Comparison of ENCODE assay signal across 14 cellular contexts in genomic region chr1:48182441-48182840, GRCh38.
DNase-seq lines count a peak whose midpoint lies in the region; ATAC-seq, FAIRE-seq and TF ChIP-seq lines count a peak whose summit lies in the region.
"Had no signal": no experiment of that assay in that cellular context is flagged by ENCODE, and none has a peak within 500 bp of the region (broad histone marks: within the 10 kb centered on the region; RNA-seq: fewer than 3 reads in every experiment).

No MANE protein-coding gene starts in this region.

- DNase-seq in DMS 273 (lab: John Stamatoyannopoulos, UW; ENCODE audit: unreplicated experiment) (peak; percentile 75), DMS 273 treated with DMSO at 0.1 percent for 48 hours (lab: John Stamatoyannopoulos, UW) (no peak), NCI-H69 (lab: John Stamatoyannopoulos, UW) (peak; percentile 69), SKM-1 treated with dmso at 0.1 percent for 144 hours (lab: John Stamatoyannopoulos, UW; ENCODE audit: unreplicated experiment) (no peak), D721Med (ENCODE audit: insufficient read length, low spot score) (no peak)
- DNase-seq in stimulated activated naive B cell treated with anti-CD40 and anti-IgM and Interleukin-4, amounts not matched to agents 10 μg/mL and 1 μg/mL and 100 μg/mL, for 72 hours: peak; percentile 5
- no peak for DNase-seq in activated CD4-positive, CD25-positive, alpha-beta regulatory T cell (lab: John Stamatoyannopoulos, UW)
- DNase-seq: activated CD8-positive, alpha-beta T cell treated with anti-CD3 and anti-CD28 coated beads for 36 hours; amygdala; left cardiac atrium had no signal

- no peak for FAIRE-seq in D721Med (lab: Jason Lieb, UNC)
- FAIRE-seq: endothelial cell of umbilical vein, H54 had no signal

- peaks cover 5 to 6% of the 10 kb centered on the region in 2 donors for H3K9me3 Mint-ChIP-seq in stimulated activated naive B cell treated with anti-CD40 and anti-IgM and Interleukin-4, amounts not matched to agents 10 μg/mL and 1 μg/mL and 100 μg/mL, for 72 hours

- H3K27ac Mint-ChIP-seq in stimulated activated naive B cell treated with anti-CD40 and anti-IgM and Interleukin-4, amounts not matched to agents 10 μg/mL and 1 μg/mL and 100 μg/mL, for 72 hours: no peak overlapping the region
- H3K27ac Mint-ChIP-seq: activated CD8-positive, alpha-beta T cell treated with anti-CD3 and anti-CD28 coated beads for 36 hours; progenitor cell of endocrine pancreas had no signal

- peak; percentile 70 for ATAC-seq in HG03442 (IDR thresholded peaks at IDR 0.05; ENCODE audit: unreplicated experiment)
- peak in 1 of 2 donors; percentile 82 for ATAC-seq in stimulated activated naive B cell treated with anti-CD40 and anti-IgM and Interleukin-4, amounts not matched to agents 10 μg/mL and 1 μg/mL and 100 μg/mL, for 72 hours (replicated peaks)
- ATAC-seq: activated CD8-positive, alpha-beta T cell treated with anti-CD3 and anti-CD28 coated beads for 36 hours; left cardiac atrium had no signal

- no peak overlapping the region for H3K4me3 Mint-ChIP-seq in stimulated activated naive B cell treated with anti-CD40 and anti-IgM and Interleukin-4, amounts not matched to agents 10 μg/mL and 1 μg/mL and 100 μg/mL, for 72 hours
- H3K4me3 Mint-ChIP-seq: activated CD8-positive, alpha-beta T cell treated with anti-CD3 and anti-CD28 coated beads for 36 hours had no signal

- H3K27me3 Mint-ChIP-seq in stimulated activated naive B cell treated with anti-CD40 and anti-IgM and Interleukin-4, amounts not matched to agents 10 μg/mL and 1 μg/mL and 100 μg/mL, for 72 hours: peaks cover 20% of the 10 kb centered on the region in 2 donors
- H3K27me3 Mint-ChIP-seq: progenitor cell of endocrine pancreas had no signal

- TF ChIP-seq CTCF in D721Med (IDR thresholded peaks at IDR 0.05; ENCODE audit: insufficient read depth, missing control alignments): no peak

- peaks cover 2 to 7% of the 10 kb centered on the region in 2 donors for H3K4me1 Mint-ChIP-seq in stimulated activated naive B cell treated with anti-CD40 and anti-IgM and Interleukin-4, amounts not matched to agents 10 μg/mL and 1 μg/mL and 100 μg/mL, for 72 hours

- H3K36me3 Mint-ChIP-seq in stimulated activated naive B cell treated with anti-CD40 and anti-IgM and Interleukin-4, amounts not matched to agents 10 μg/mL and 1 μg/mL and 100 μg/mL, for 72 hours: no peaks in the 10 kb centered on the region

Comparison
In these comparisons a context has a peak if more than half of its experiments do, and no peak if none do; other contexts are left out.
1. DNase-seq: peak in DMS 273 (single experiment), NCI-H69 (single experiment) and stimulated activated naive B cell treated with anti-CD40 and anti-IgM and Interleukin-4, amounts not matched to agents 10 μg/mL and 1 μg/mL and 100 μg/mL, for 72 hours (single experiment); none in DMS 273 treated with DMSO at 0.1 percent for 48 hours (single experiment), activated CD4-positive, CD25-positive, alpha-beta regulatory T cell (0 of 4), SKM-1 treated with dmso at 0.1 percent for 144 hours (single experiment) and D721Med (single experiment).